14 cellular contexts compared by ENCODE assay signal in genomic region chr2:88638743-88639142, GRCh38. TPM values are rescaled to one million over a fixed set of nuclear protein-coding genes. Genes with fewer than 3 reads are reported as not detected.
DNase-seq lines count a peak whose midpoint lies in the region; ATAC-seq, FAIRE-seq and TF ChIP-seq lines count a peak whose summit lies in the region.
"Had no signal": no experiment of that assay in that cellular context is flagged by ENCODE, and none has a peak within 500 bp of the region (broad histone marks: within the 10 kb centered on the region; RNA-seq: fewer than 3 reads in every experiment).

No MANE protein-coding gene starts in this region.

- POLR2A ChIA-PET in A673 (lab: Charles Lee; ENCODE audit: low non-redundant PET), result no interaction called here

- intact Hi-C loops in A673 (cut with micrococcal nuclease; ENCODE audit: unreplicated experiment), result loop anchor here (1.0 kb wide), 1 partner anchor 7 kb away; no protein-coding TSS in a partner anchor
- intact Hi-C loops in activated CD4-positive, alpha-beta T cell treated with anti-CD3 and anti-CD28 coated beads, Interleukin-2, amount 10 ng/mL, durations not matched to agents 24 days and 14 days (cut with micrococcal nuclease), result loop anchor here (1.0 to 2.0 kb wide), 3 partner anchors 11 to 52 kb away; partner anchors contain the start of genes EIF2AK3 and RPIA

- H3K4me3 ChIP-seq in A673 (ENCODE audit: low read depth, low read length, poor library complexity, severe bottlenecking), result no peak overlapping the region
- H3K4me3 ChIP-seq in epithelial cell of esophagus (ENCODE audit: low read length), result no peak overlapping the region
- H3K4me3 ChIP-seq: gastroesophageal sphincter, neural progenitor cell had no signal

- H3K36me3 ChIP-seq in A673 (ENCODE audit: insufficient read depth, low read length, poor library complexity, severe bottlenecking), result no peaks in the 10 kb centered on the region
- H3K36me3 ChIP-seq: gastroesophageal sphincter, neural progenitor cell had no signal

- peaks cover 10% of the 10 kb centered on the region for H3K36me3 Mint-ChIP-seq in activated CD4-positive, alpha-beta T cell treated with anti-CD3 and anti-CD28 coated beads, Interleukin-2, amount 10 ng/mL, durations not matched to agents 24 days and 14 days (ENCODE audit: low read depth)
- H3K36me3 Mint-ChIP-seq: neural progenitor cell had no signal

- H3K27ac Mint-ChIP-seq in activated CD4-positive, alpha-beta T cell treated with anti-CD3 and anti-CD28 coated beads, Interleukin-2, amount 10 ng/mL, durations not matched to agents 24 days and 14 days, result peak overlapping the region; percentile 86
- H3K27ac Mint-ChIP-seq: CD4-positive, alpha-beta T cell; neural progenitor cell had no signal

- DNase-seq in A673 (ENCODE audit: low spot score) (peak; percentile 11), GM19239 (ENCODE audit: insufficient read length, low spot score) (no peak), epithelial cell of esophagus (ENCODE audit: low read depth) (peak; percentile 66), NCI-H1417 treated with DMSO at 0.1 percent for 48 hours (lab: John Stamatoyannopoulos, UW) (no peak), NCI-H2196 treated with DMSO at 0.1 percent for 48 hours (lab: John Stamatoyannopoulos, UW; ENCODE audit: unreplicated experiment) (no peak)
- peak; percentile 76 for DNase-seq in activated CD4-positive, alpha-beta T cell treated with anti-CD3 and anti-CD28 coated beads, Interleukin-2, amount 10 ng/mL, durations not matched to agents 24 days and 14 days
- DNase-seq: CD4-positive, alpha-beta T cell; cortex of kidney; NCI-H1930 had no signal

- no peaks in the 10 kb centered on the region for H3K9me3 ChIP-seq in A673 (ENCODE audit: low read depth, low read length, poor library complexity, severe bottlenecking)
- H3K9me3 ChIP-seq: gastroesophageal sphincter had no signal

- no peaks in the 10 kb centered on the region for H3K27me3 ChIP-seq in A673 (replicated peaks; ENCODE audit: insufficient read depth, low read depth, low read length, poor library complexity)
- H3K27me3 ChIP-seq: neural progenitor cell had no signal

- FAIRE-seq in GM19239 (lab: Jason Lieb, UNC), result peak; percentile 76

- no peak for TF ChIP-seq CTCF in A673 (conservative IDR thresholded peaks at IDR 0.05; ENCODE audit: low read depth, low read length)
- TF ChIP-seq CTCF in epithelial cell of esophagus (IDR thresholded peaks at IDR 0.05; ENCODE audit: insufficient read depth, low read depth, low read length, missing control alignments), result no peak

- H3K4me1 Mint-ChIP-seq in activated CD4-positive, alpha-beta T cell treated with anti-CD3 and anti-CD28 coated beads, Interleukin-2, amount 10 ng/mL, durations not matched to agents 24 days and 14 days, result peaks cover 44% of the 10 kb centered on the region
- H3K4me1 Mint-ChIP-seq: neural progenitor cell had no signal

- CTCF ChIA-PET in A673 (lab: Charles Lee), result no interaction called here

- ATAC-seq in HG02938 (IDR thresholded peaks at IDR 0.05; ENCODE audit: unreplicated experiment) (no peak), HG03045 (IDR thresholded peaks at IDR 0.05; ENCODE audit: unreplicated experiment) (no peak)
- ATAC-seq: gastroesophageal sphincter; stimulated activated memory B cell treated with anti-CD40 and anti-IgM and Interleukin-4, amounts not matched to agents 10 μg/mL and 1 μg/mL and 100 μg/mL, for 72 hours had no signal

- no peaks in the 10 kb centered on the region for H3K27me3 Mint-ChIP-seq in activated CD4-positive, alpha-beta T cell treated with anti-CD3 and anti-CD28 coated beads, Interleukin-2, amount 10 ng/mL, durations not matched to agents 24 days and 14 days

- H3K9me3 Mint-ChIP-seq in activated CD4-positive, alpha-beta T cell treated with anti-CD3 and anti-CD28 coated beads, Interleukin-2, amount 10 ng/mL, durations not matched to agents 24 days and 14 days, result peaks cover 15% of the 10 kb centered on the region
- H3K9me3 Mint-ChIP-seq: CD4-positive, alpha-beta T cell had no signal

- H3K4me1 ChIP-seq in A673 (ENCODE audit: insufficient read depth, low read length, poor library complexity, severe bottlenecking), result no peaks in the 10 kb centered on the region
- H3K4me1 ChIP-seq: gastroesophageal sphincter had no signal

- H3K4me3 Mint-ChIP-seq in activated CD4-positive, alpha-beta T cell treated with anti-CD3 and anti-CD28 coated beads, Interleukin-2, amount 10 ng/mL, durations not matched to agents 24 days and 14 days, result peak overlapping the region; percentile 48
- H3K4me3 Mint-ChIP-seq: CD4-positive, alpha-beta T cell; neural progenitor cell; stimulated activated memory B cell treated with anti-CD40 and anti-IgM and Interleukin-4, amounts not matched to agents 10 μg/mL and 1 μg/mL and 100 μg/mL, for 72 hours had no signal

- no peak overlapping the region for H3K27ac ChIP-seq in A673 (ENCODE audit: low read depth, low read length, poor library complexity, severe bottlenecking)
- H3K27ac ChIP-seq: gastroesophageal sphincter, neural progenitor cell had no signal

- BruUV-seq in A673 (replicated peaks; lab: Mats Ljungman, UMichigan), result no TSS peak

RNA-seq across cellular contexts. Expression of gene EIF2AK3, which starts 11.5 kb away (rescaled TPM):
- 5.1 and 6.7 TPM in 2 replicates for total RNA-seq in A673 (2021)
- 20.2 and 22.8 TPM in 2 replicates for total RNA-seq in activated CD4-positive, alpha-beta T cell treated with anti-CD3 and anti-CD28 coated beads, Interleukin-2, amount 10 ng/mL, durations not matched to agents 24 days and 14 days

RNA-seq across cellular contexts. Expression of gene RPIA, which starts 52.7 kb away (rescaled TPM):
- total RNA-seq in A673 (2021), result 28.6 and 30.8 TPM in 2 replicates
- total RNA-seq in activated CD4-positive, alpha-beta T cell treated with anti-CD3 and anti-CD28 coated beads, Interleukin-2, amount 10 ng/mL, durations not matched to agents 24 days and 14 days, result 80.6 and 86.5 TPM in 2 replicates

Comparison
In these comparisons a context has a peak if more than half of its experiments do, and no peak if none do; other contexts are left out.
1. DNase-seq: peak in A673 (single experiment), activated CD4-positive, alpha-beta T cell treated with anti-CD3 and anti-CD28 coated beads, Interleukin-2, amount 10 ng/mL, durations not matched to agents 24 days and 14 days (single experiment) and epithelial cell of esophagus (single experiment); none in GM19239 (single experiment), NCI-H1417 treated with DMSO at 0.1 percent for 48 hours (single experiment) and NCI-H2196 treated with DMSO at 0.1 percent for 48 hours (single experiment).